In the genomic region with DNA sequence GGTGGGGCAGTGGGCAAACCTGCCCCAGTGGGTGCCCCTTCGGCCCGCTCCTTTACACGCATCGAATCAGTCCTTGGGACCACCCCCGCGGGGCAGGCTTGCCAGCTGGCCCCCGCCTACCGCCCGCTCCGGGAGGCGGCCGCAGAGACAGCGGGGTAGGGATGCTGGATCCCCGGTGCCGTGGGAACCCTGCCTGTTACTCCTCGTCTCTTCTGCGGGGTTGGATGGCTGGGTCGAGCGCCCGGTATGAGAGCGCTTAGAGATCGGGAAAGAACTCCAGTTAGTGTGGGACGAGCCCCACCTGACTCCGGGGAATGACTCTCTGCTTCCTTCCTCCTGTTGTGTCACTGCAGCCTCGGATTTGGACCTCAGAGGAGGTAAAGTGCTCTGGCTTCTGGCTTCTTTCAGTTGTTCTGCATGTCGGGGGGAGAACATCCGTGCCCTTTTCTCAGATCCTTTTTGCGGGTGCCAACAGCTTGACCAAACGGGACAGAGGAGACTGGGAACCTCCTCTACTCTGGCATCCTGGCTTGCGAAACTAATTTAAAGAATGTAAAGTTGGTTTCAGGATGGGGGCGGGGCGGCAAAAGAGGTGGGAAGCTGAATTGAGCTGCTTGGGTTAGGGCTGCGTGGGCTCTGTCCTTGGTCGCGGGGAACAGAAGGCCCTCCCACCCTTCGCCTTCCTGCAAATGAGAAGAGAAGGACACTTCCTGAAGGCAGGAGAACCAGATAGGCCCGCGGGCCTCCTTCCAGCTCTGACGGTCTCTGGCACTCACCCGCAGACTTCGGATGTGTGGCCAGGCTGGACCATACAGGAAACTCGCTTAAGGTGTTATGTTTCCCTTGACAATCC, we compare ENCODE assay signal across 2 cellular contexts.
TF ChIP-seq lines count a peak whose summit lies in the region.

No MANE protein-coding gene starts in this region.

TF ChIP-seq in SK-N-SH treated with all-trans-retinoic acid at 6 μM for 48 hours, 23 proteins besides CTCF, POLR2A, EP300 and RAD21:
- TF ChIP-seq, protein P1, sequence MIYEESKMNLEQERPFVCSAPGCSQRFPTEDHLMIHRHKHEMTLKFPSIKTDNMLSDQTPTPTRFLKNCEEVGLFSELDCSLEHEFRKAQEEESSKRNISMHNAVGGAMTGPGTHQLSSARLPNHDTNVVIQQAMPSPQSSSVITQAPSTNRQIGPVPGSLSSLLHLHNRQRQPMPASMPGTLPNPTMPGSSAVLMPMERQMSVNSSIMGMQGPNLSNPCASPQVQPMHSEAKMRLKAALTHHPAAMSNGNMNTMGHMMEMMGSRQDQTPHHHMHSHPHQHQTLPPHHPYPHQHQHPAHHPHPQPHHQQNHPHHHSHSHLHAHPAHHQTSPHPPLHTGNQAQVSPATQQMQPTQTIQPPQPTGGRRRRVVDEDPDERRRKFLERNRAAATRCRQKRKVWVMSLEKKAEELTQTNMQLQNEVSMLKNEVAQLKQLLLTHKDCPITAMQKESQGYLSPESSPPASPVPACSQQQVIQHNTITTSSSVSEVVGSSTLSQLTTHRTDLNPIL (CRISPR knock-in tag; IDR thresholded peaks at IDR 0.05; ENCODE audit: low read depth) = no peak
- no peak for TF ChIP-seq ISL1 (CRISPR knock-in tag; IDR thresholded peaks at IDR 0.05)
- TF ChIP-seq, protein P2, sequence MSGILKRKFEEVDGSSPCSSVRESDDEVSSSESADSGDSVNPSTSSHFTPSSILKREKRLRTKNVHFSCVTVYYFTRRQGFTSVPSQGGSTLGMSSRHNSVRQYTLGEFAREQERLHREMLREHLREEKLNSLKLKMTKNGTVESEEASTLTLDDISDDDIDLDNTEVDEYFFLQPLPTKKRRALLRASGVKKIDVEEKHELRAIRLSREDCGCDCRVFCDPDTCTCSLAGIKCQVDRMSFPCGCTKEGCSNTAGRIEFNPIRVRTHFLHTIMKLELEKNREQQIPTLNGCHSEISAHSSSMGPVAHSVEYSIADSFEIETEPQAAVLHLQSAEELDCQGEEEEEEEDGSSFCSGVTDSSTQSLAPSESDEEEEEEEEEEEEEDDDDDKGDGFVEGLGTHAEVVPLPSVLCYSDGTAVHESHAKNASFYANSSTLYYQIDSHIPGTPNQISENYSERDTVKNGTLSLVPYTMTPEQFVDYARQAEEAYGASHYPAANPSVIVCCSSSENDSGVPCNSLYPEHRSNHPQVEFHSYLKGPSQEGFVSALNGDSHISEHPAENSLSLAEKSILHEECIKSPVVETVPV (CRISPR knock-in tag; IDR thresholded peaks at IDR 0.05) = no peak
- no peak for TF ChIP-seq OSR1 (CRISPR knock-in tag; IDR thresholded peaks at IDR 0.05)
- no peak for TF ChIP-seq ZNF8 (CRISPR knock-in tag; IDR thresholded peaks at IDR 0.05)
- TF ChIP-seq TCF4 (CRISPR knock-in tag; IDR thresholded peaks at IDR 0.05; ENCODE audit: borderline replicate concordance) = no peak
- TF ChIP-seq, protein P3, sequence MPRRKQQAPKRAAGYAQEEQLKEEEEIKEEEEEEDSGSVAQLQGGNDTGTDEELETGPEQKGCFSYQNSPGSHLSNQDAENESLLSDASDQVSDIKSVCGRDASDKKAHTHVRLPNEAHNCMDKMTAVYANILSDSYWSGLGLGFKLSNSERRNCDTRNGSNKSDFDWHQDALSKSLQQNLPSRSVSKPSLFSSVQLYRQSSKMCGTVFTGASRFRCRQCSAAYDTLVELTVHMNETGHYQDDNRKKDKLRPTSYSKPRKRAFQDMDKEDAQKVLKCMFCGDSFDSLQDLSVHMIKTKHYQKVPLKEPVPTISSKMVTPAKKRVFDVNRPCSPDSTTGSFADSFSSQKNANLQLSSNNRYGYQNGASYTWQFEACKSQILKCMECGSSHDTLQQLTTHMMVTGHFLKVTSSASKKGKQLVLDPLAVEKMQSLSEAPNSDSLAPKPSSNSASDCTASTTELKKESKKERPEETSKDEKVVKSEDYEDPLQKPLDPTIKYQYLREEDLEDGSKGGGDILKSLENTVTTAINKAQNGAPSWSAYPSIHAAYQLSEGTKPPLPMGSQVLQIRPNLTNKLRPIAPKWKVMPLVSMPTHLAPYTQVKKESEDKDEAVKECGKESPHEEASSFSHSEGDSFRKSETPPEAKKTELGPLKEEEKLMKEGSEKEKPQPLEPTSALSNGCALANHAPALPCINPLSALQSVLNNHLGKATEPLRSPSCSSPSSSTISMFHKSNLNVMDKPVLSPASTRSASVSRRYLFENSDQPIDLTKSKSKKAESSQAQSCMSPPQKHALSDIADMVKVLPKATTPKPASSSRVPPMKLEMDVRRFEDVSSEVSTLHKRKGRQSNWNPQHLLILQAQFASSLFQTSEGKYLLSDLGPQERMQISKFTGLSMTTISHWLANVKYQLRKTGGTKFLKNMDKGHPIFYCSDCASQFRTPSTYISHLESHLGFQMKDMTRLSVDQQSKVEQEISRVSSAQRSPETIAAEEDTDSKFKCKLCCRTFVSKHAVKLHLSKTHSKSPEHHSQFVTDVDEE (CRISPR knock-in tag; IDR thresholded peaks at IDR 0.05) = no peak
- no peak for TF ChIP-seq ESRRG (CRISPR knock-in tag; IDR thresholded peaks at IDR 0.05)
- TF ChIP-seq, protein P4, sequence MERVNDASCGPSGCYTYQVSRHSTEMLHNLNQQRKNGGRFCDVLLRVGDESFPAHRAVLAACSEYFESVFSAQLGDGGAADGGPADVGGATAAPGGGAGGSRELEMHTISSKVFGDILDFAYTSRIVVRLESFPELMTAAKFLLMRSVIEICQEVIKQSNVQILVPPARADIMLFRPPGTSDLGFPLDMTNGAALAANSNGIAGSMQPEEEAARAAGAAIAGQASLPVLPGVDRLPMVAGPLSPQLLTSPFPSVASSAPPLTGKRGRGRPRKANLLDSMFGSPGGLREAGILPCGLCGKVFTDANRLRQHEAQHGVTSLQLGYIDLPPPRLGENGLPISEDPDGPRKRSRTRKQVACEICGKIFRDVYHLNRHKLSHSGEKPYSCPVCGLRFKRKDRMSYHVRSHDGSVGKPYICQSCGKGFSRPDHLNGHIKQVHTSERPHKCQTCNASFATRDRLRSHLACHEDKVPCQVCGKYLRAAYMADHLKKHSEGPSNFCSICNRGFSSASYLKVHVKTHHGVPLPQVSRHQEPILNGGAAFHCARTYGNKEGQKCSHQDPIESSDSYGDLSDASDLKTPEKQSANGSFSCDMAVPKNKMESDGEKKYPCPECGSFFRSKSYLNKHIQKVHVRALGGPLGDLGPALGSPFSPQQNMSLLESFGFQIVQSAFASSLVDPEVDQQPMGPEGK (CRISPR knock-in tag; IDR thresholded peaks at IDR 0.05; ENCODE audit: borderline replicate concordance) = no peak; the same call in 1 of the 2 replicates
- no peak for TF ChIP-seq ZFP3 (CRISPR knock-in tag; IDR thresholded peaks at IDR 0.05)
- no peak for TF ChIP-seq GLIS3 (CRISPR knock-in tag; IDR thresholded peaks at IDR 0.05)
- TF ChIP-seq BACH2 (CRISPR knock-in tag; IDR thresholded peaks at IDR 0.05; ENCODE audit: borderline replicate concordance) = no peak
- no peak for TF ChIP-seq RARB (CRISPR knock-in tag; IDR thresholded peaks at IDR 0.05)

TF ChIP-seq in endothelial cell of umbilical vein, 7 proteins besides CTCF, POLR2A, EP300 and RAD21:
- TF ChIP-seq POLR2AphosphoS5 (IDR thresholded peaks at IDR 0.05; ENCODE audit: insufficient read depth, low read depth, low read length) (no peak), FOS (IDR thresholded peaks at IDR 0.05; ENCODE audit: borderline replicate concordance, insufficient read depth, low read length) (peak; percentile 28)
